ENCODE assay signal across 9 cellular contexts in the genomic region with DNA sequence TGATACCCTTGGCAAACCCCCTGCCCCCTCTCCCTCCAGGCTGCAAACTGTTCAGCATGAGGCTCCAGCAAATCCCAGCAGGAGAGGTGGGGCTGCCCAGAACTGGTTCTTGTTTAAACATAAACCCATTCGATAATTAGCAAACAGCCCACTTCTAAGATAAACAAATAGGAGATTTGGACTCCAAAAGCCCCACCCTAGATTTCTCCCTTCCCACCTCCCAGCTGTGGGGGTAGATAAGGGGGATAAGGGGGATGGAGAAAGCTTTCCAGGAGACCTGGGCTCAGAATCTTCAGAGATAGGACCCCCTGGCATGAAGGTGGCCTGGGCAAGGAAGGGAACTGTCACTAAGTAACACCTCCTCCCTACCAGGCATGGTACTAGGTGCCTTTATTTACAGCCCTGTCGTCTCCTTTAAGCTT. TPM values are rescaled to one million over a fixed set of nuclear protein-coding genes. Genes with fewer than 3 reads are reported as not detected.
A peak's percentile ranks its signal among the peaks of the same experiment; 100 is the strongest.
DNase-seq lines count a peak whose midpoint lies in the region; ATAC-seq and TF ChIP-seq lines count a peak whose summit lies in the region.
"Had no signal": no experiment of that assay in that cellular context is flagged by ENCODE, and none has a peak within 500 bp of the region (broad histone marks: within the 10 kb centered on the region; RNA-seq: fewer than 3 reads in every experiment).

No MANE protein-coding gene starts in this region.

- no peaks in the 10 kb centered on the region for H3K9me3 Mint-ChIP-seq in activated CD4-positive, alpha-beta memory T cell treated with anti-CD3 and anti-CD28 coated beads, Interleukin-2, amount 10 ng/mL, durations not matched to agents 7 days and 5 days
- no peaks in the 10 kb centered on the region for H3K9me3 Mint-ChIP-seq in activated CD4-positive, alpha-beta memory T cell treated with anti-CD3 and anti-CD28 coated beads for 36 hours
- no peaks in the 10 kb centered on the region for H3K9me3 Mint-ChIP-seq in activated naive CD8-positive, alpha-beta T cell treated with anti-CD3 and anti-CD28 coated beads, Interleukin-2, amount 50 U/mL, for 24 hours

- H3K27me3 ChIP-seq in lower lobe of right lung (ENCODE audit: low read depth), result no peaks in the 10 kb centered on the region
- no peaks in the 10 kb centered on the region for H3K27me3 ChIP-seq in upper lobe of right lung

- peaks cover 60% of the 10 kb centered on the region for H3K4me1 Mint-ChIP-seq in activated CD4-positive, alpha-beta memory T cell treated with anti-CD3 and anti-CD28 coated beads, Interleukin-2, amount 10 ng/mL, durations not matched to agents 7 days and 5 days
- H3K4me1 Mint-ChIP-seq in activated CD4-positive, alpha-beta memory T cell treated with anti-CD3 and anti-CD28 coated beads for 36 hours (ENCODE audit: low read depth), result peaks cover 46% of the 10 kb centered on the region
- H3K4me1 Mint-ChIP-seq in activated naive CD8-positive, alpha-beta T cell treated with anti-CD3 and anti-CD28 coated beads, Interleukin-2, amount 50 U/mL, for 24 hours, result peaks cover 56% of the 10 kb centered on the region

- ATAC-seq in lower lobe of right lung (peak; percentile 3 to 6), upper lobe of right lung (peak; percentile 1)
- ATAC-seq in activated naive CD8-positive, alpha-beta T cell treated with anti-CD3 and anti-CD28 coated beads, Interleukin-2, amount 50 U/mL, for 24 hours, result no peak

- no peaks in the 10 kb centered on the region for H3K9me3 ChIP-seq in lower lobe of right lung
- H3K9me3 ChIP-seq in upper lobe of right lung, result no peaks in the 10 kb centered on the region

- H3K4me3 Mint-ChIP-seq in activated CD4-positive, alpha-beta memory T cell treated with anti-CD3 and anti-CD28 coated beads, Interleukin-2, amount 10 ng/mL, durations not matched to agents 7 days and 5 days, result no peak overlapping the region
- H3K4me3 Mint-ChIP-seq in activated CD4-positive, alpha-beta memory T cell treated with anti-CD3 and anti-CD28 coated beads for 36 hours, result no peak overlapping the region
- no peak overlapping the region for H3K4me3 Mint-ChIP-seq in activated naive CD8-positive, alpha-beta T cell treated with anti-CD3 and anti-CD28 coated beads, Interleukin-2, amount 50 U/mL, for 24 hours

- H3K27ac ChIP-seq in lower lobe of right lung (peak overlapping the region; percentile 93), upper lobe of right lung (peak overlapping the region; percentile 86)

- intact Hi-C loops in activated CD4-positive, alpha-beta memory T cell treated with anti-CD3 and anti-CD28 coated beads for 36 hours (cut with micrococcal nuclease), result no loop called here
- intact Hi-C loops in lower lobe of right lung (cut with DNase I), result no loop called here
- intact Hi-C loops in upper lobe of right lung (cut with DNase I), result no loop called here

- H3K36me3 ChIP-seq in lower lobe of right lung (peaks cover 28% of the 10 kb centered on the region), upper lobe of right lung (peaks cover 26% of the 10 kb centered on the region)

- H3K4me3 ChIP-seq in astrocyte of the cerebellum (ENCODE audit: low read depth, low read length) (peak overlapping the region; percentile 90), lower lobe of right lung (peak overlapping the region; percentile 82), upper lobe of right lung (peak overlapping the region; percentile 67)

- DNase-seq in activated CD4-positive, alpha-beta memory T cell treated with anti-CD3 and anti-CD28 coated beads, Interleukin-2, amount 10 ng/mL, durations not matched to agents 7 days and 5 days, result no peak
- no peak for DNase-seq in activated CD4-positive, alpha-beta memory T cell treated with anti-CD3 and anti-CD28 coated beads for 36 hours
- DNase-seq in astrocyte of the cerebellum (ENCODE audit: low read depth) (no peak), lower lobe of right lung (peak; percentile 70), upper lobe of right lung (no peak), COLO829 (ENCODE audit: low spot score) (no peak)
- no peak for DNase-seq in activated naive CD8-positive, alpha-beta T cell treated with anti-CD3 and anti-CD28 coated beads, Interleukin-2, amount 50 U/mL, for 24 hours
- DNase-seq in stimulated activated CD4-positive, alpha-beta T cell treated with anti-CD3 and anti-CD28 coated beads, Interleukin-2, amount 100 ng/mL, for 48 hours, result no peak
- DNase-seq: activated CD4-positive, CD25-positive, alpha-beta regulatory T cell had no signal

- in situ Hi-C loops in astrocyte of the cerebellum (cut with HindIII; ENCODE audit: low sequenced_read_pairs), result no loop called here

- H3K27me3 Mint-ChIP-seq in activated CD4-positive, alpha-beta memory T cell treated with anti-CD3 and anti-CD28 coated beads, Interleukin-2, amount 10 ng/mL, durations not matched to agents 7 days and 5 days, result no peaks in the 10 kb centered on the region
- H3K27me3 Mint-ChIP-seq in activated CD4-positive, alpha-beta memory T cell treated with anti-CD3 and anti-CD28 coated beads for 36 hours, result no peaks in the 10 kb centered on the region
- no peaks in the 10 kb centered on the region for H3K27me3 Mint-ChIP-seq in activated naive CD8-positive, alpha-beta T cell treated with anti-CD3 and anti-CD28 coated beads, Interleukin-2, amount 50 U/mL, for 24 hours

- CTCF ChIA-PET in activated CD4-positive, alpha-beta memory T cell treated with anti-CD3 and anti-CD28 coated beads, Interleukin-2, amount 10 ng/mL, durations not matched to agents 7 days and 5 days (lab: Charles Lee), result interaction anchor here (1.2 to 1.7 kb wide), 2 partner anchors 19 to 25 kb away, joined by 5 to 6 read pairs; partner anchors contain the start of gene SYS1
- CTCF ChIA-PET in activated CD4-positive, alpha-beta memory T cell treated with anti-CD3 and anti-CD28 coated beads for 36 hours (lab: Charles Lee), result interaction anchor here (1.0 to 1.7 kb wide), 4 partner anchors 30 to 108 kb away, joined by 3 to 10 read pairs (median 6); no protein-coding TSS in a partner anchor

- peaks cover 13% of the 10 kb centered on the region for H3K36me3 Mint-ChIP-seq in activated CD4-positive, alpha-beta memory T cell treated with anti-CD3 and anti-CD28 coated beads, Interleukin-2, amount 10 ng/mL, durations not matched to agents 7 days and 5 days (ENCODE audit: low read depth)
- H3K36me3 Mint-ChIP-seq in activated CD4-positive, alpha-beta memory T cell treated with anti-CD3 and anti-CD28 coated beads for 36 hours, result peaks cover 28% of the 10 kb centered on the region
- peaks cover 47% of the 10 kb centered on the region for H3K36me3 Mint-ChIP-seq in activated naive CD8-positive, alpha-beta T cell treated with anti-CD3 and anti-CD28 coated beads, Interleukin-2, amount 50 U/mL, for 24 hours (ENCODE audit: low read depth)

- H3K27ac Mint-ChIP-seq in activated CD4-positive, alpha-beta memory T cell treated with anti-CD3 and anti-CD28 coated beads, Interleukin-2, amount 10 ng/mL, durations not matched to agents 7 days and 5 days, result peak overlapping the region; percentile 26
- H3K27ac Mint-ChIP-seq in activated CD4-positive, alpha-beta memory T cell treated with anti-CD3 and anti-CD28 coated beads for 36 hours, result no peak overlapping the region
- H3K27ac Mint-ChIP-seq in activated naive CD8-positive, alpha-beta T cell treated with anti-CD3 and anti-CD28 coated beads, Interleukin-2, amount 50 U/mL, for 24 hours, result no peak overlapping the region

- POLR2A ChIA-PET in activated CD4-positive, alpha-beta memory T cell treated with anti-CD3 and anti-CD28 coated beads, Interleukin-2, amount 10 ng/mL, durations not matched to agents 7 days and 5 days (lab: Charles Lee), result interaction anchor here (1.6 kb wide), 1 partner anchor 30 kb away, joined by 4 read pairs; no protein-coding TSS in a partner anchor
- POLR2A ChIA-PET in activated CD4-positive, alpha-beta memory T cell treated with anti-CD3 and anti-CD28 coated beads for 36 hours (lab: Charles Lee), result interaction anchor here (1.3 kb wide), 1 partner anchor 20 kb away, joined by 4 read pairs; the partner anchor contains the start of gene SYS1

- no peak for TF ChIP-seq CTCF in astrocyte of the cerebellum (IDR thresholded peaks at IDR 0.05; ENCODE audit: low read depth, low read length, missing control alignments)
- TF ChIP-seq CTCF in lower lobe of right lung (IDR thresholded peaks at IDR 0.05), result no peak
- no peak for TF ChIP-seq CTCF in upper lobe of right lung (IDR thresholded peaks at IDR 0.05)

- H3K4me1 ChIP-seq in lower lobe of right lung, result peaks cover 91% of the 10 kb centered on the region
- peaks cover 89% of the 10 kb centered on the region for H3K4me1 ChIP-seq in upper lobe of right lung

RNA-seq across cellular contexts. Expression of gene SDC4, which starts 4.8 kb away (rescaled TPM):
- total RNA-seq in activated CD4-positive, alpha-beta memory T cell treated with anti-CD3 and anti-CD28 coated beads, Interleukin-2, amount 10 ng/mL, durations not matched to agents 7 days and 5 days, result 10 to 100 TPM; 28.1 to 28.3 TPM
- total RNA-seq in activated CD4-positive, alpha-beta memory T cell treated with anti-CD3 and anti-CD28 coated beads for 36 hours, result 10 to 100 TPM; 67.8 to 69.8 TPM
- 259 TPM for total RNA-seq in lower lobe of right lung
- 345 TPM for total RNA-seq in upper lobe of right lung

RNA-seq across cellular contexts. Expression of gene SYS1, which starts 19.5 kb away (rescaled TPM):
- 10 to 100 TPM; 22.1 to 24.2 TPM for total RNA-seq in activated CD4-positive, alpha-beta memory T cell treated with anti-CD3 and anti-CD28 coated beads, Interleukin-2, amount 10 ng/mL, durations not matched to agents 7 days and 5 days
- 10 to 100 TPM; 19.9 to 24.8 TPM for total RNA-seq in activated CD4-positive, alpha-beta memory T cell treated with anti-CD3 and anti-CD28 coated beads for 36 hours
- total RNA-seq in lower lobe of right lung, result 69.3 TPM
- total RNA-seq in upper lobe of right lung, result 46.5 TPM

RNA-seq across cellular contexts. Expression of gene TP53TG5, which starts 34.7 kb away (rescaled TPM):
- not detected for total RNA-seq in activated CD4-positive, alpha-beta memory T cell treated with anti-CD3 and anti-CD28 coated beads, Interleukin-2, amount 10 ng/mL, durations not matched to agents 7 days and 5 days
- under 1 TPM; 0.24 to 0.55 TPM for total RNA-seq in activated CD4-positive, alpha-beta memory T cell treated with anti-CD3 and anti-CD28 coated beads for 36 hours
- not detected for total RNA-seq in lower lobe of right lung
- not detected for total RNA-seq in upper lobe of right lung

RNA-seq across cellular contexts. Expression of gene MATN4, which starts 35.4 kb away (rescaled TPM):
- 1 to 10 TPM in 1 of 2 experiments, under 1 TPM in 1; 0.83 to 1.5 TPM for total RNA-seq in activated CD4-positive, alpha-beta memory T cell treated with anti-CD3 and anti-CD28 coated beads, Interleukin-2, amount 10 ng/mL, durations not matched to agents 7 days and 5 days
- under 1 TPM; 0.70 to 0.95 TPM for total RNA-seq in activated CD4-positive, alpha-beta memory T cell treated with anti-CD3 and anti-CD28 coated beads for 36 hours
- total RNA-seq in lower lobe of right lung (not detected), upper lobe of right lung (0.29 TPM)

RNA-seq across cellular contexts. Expression of gene RBPJL, which starts 36.8 kb away (rescaled TPM):
- total RNA-seq in activated CD4-positive, alpha-beta memory T cell treated with anti-CD3 and anti-CD28 coated beads, Interleukin-2, amount 10 ng/mL, durations not matched to agents 7 days and 5 days, result not detected
- not detected for total RNA-seq in activated CD4-positive, alpha-beta memory T cell treated with anti-CD3 and anti-CD28 coated beads for 36 hours
- not detected for total RNA-seq in lower lobe of right lung
- total RNA-seq in upper lobe of right lung, result not detected
